Comparison of ENCODE assay signal across 17 cellular contexts in the genomic region with DNA sequence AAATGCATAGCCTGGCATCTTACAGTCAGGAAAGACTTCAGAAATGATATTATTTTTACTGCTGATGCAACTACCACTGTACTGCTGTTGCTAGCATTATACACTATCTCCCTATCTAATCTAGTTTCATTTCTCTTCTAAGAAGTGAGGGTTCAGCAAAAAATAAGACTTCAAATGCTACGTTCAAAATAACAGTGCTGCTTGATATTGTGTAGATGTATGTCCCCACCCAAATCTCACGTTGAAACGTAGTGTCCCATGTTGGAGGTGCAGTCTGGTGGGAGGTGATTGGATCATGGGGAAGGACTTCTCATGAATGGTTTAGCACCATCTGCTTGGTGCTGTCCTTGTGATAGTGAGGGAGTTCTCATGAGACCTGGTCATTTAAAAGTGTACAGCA.
DNase-seq lines count a peak whose midpoint lies in the region; ATAC-seq lines count a peak whose summit lies in the region.
"Had no signal": no experiment of that assay in that cellular context is flagged by ENCODE, and none has a peak within 500 bp of the region (broad histone marks: within the 10 kb centered on the region; RNA-seq: fewer than 3 reads in every experiment).

No MANE protein-coding gene starts in this region.

- no peaks in the 10 kb centered on the region for H3K36me3 ChIP-seq in SJCRH30
- H3K36me3 ChIP-seq: BE2C, MG63 had no signal

- H3K4me3 ChIP-seq in SJCRH30, result no peak overlapping the region
- H3K4me3 ChIP-seq: MG63 had no signal

- no peaks in the 10 kb centered on the region for H3K36me3 Mint-ChIP-seq in activated CD8-positive, alpha-beta memory T cell treated with anti-CD3 and anti-CD28 coated beads, Interleukin-2, amount 10 ng/mL, durations not matched to agents 7 days and 5 days
- no peaks in the 10 kb centered on the region for H3K36me3 Mint-ChIP-seq in dendritic cell treated with granulocyte-macrophage colony-stimulating factor and Interleukin-4, amounts not matched to agents 40 ng/mL and 50 ng/mL, for 4 days (ENCODE audit: low read depth)

- peaks cover 6% of the 10 kb centered on the region for H3K4me1 Mint-ChIP-seq in activated CD8-positive, alpha-beta memory T cell treated with anti-CD3 and anti-CD28 coated beads, Interleukin-2, amount 10 ng/mL, durations not matched to agents 7 days and 5 days
- peaks cover 5% of the 10 kb centered on the region for H3K4me1 Mint-ChIP-seq in dendritic cell treated with granulocyte-macrophage colony-stimulating factor and Interleukin-4, amounts not matched to agents 40 ng/mL and 50 ng/mL, for 4 days (ENCODE audit: low read depth)

- H3K27me3 Mint-ChIP-seq in activated CD8-positive, alpha-beta memory T cell treated with anti-CD3 and anti-CD28 coated beads, Interleukin-2, amount 10 ng/mL, durations not matched to agents 7 days and 5 days, result peaks cover 3% of the 10 kb centered on the region
- no peaks in the 10 kb centered on the region for H3K27me3 Mint-ChIP-seq in dendritic cell treated with granulocyte-macrophage colony-stimulating factor and Interleukin-4, amounts not matched to agents 40 ng/mL and 50 ng/mL, for 4 days

- CTCF ChIA-PET in activated CD8-positive, alpha-beta memory T cell treated with anti-CD3 and anti-CD28 coated beads, Interleukin-2, amount 10 ng/mL, durations not matched to agents 7 days and 5 days (lab: Charles Lee), result interaction anchor here (0.8 kb wide), 1 partner anchor 22 kb away, joined by 3 read pairs; no protein-coding TSS in a partner anchor

- no peak overlapping the region for H3K27ac Mint-ChIP-seq in activated CD8-positive, alpha-beta memory T cell treated with anti-CD3 and anti-CD28 coated beads, Interleukin-2, amount 10 ng/mL, durations not matched to agents 7 days and 5 days
- peak overlapping the region; percentile 22 for H3K27ac Mint-ChIP-seq in dendritic cell treated with granulocyte-macrophage colony-stimulating factor and Interleukin-4, amounts not matched to agents 40 ng/mL and 50 ng/mL, for 4 days

- no peak for DNase-seq in activated CD8-positive, alpha-beta memory T cell treated with anti-CD3 and anti-CD28 coated beads, Interleukin-2, amount 10 ng/mL, durations not matched to agents 7 days and 5 days
- DNase-seq in activated CD8-positive, alpha-beta memory T cell treated with anti-CD3 and anti-CD28 coated beads, Interleukin-2, amount 50 U/mL, for 48 hours, result no peak
- peak; percentile 38 for DNase-seq in OCI-M1 (lab: John Stamatoyannopoulos, UW)
- no peak for DNase-seq in sciatic nerve (ENCODE audit: low spot score)
- no peak for DNase-seq in activated CD4-positive, CD25-positive, alpha-beta regulatory T cell treated with anti-CD3 and anti-CD28 coated beads, Interleukin-2, amount 50 U/mL, for 72 hours
- no peak for DNase-seq in HUDEP-2 (lab: John Stamatoyannopoulos, UW; ENCODE audit: unreplicated experiment in 76 of 76)
- DNase-seq in SJCRH30, result no peak
- DNase-seq: BE2C, EL, H7, MG63, NCI-H1105 treated with DMSO at 0.1 percent for 48 hours, NCI-H2029 treated with DMSO at 0.1 percent for 48 hours, NCI-H226, NCI-H510A treated with DMSO at 0.1 percent for 48 hours, NCI-H774 had no signal

- no peaks in the 10 kb centered on the region for H3K9me3 Mint-ChIP-seq in activated CD8-positive, alpha-beta memory T cell treated with anti-CD3 and anti-CD28 coated beads, Interleukin-2, amount 10 ng/mL, durations not matched to agents 7 days and 5 days (ENCODE audit: low read depth)
- H3K9me3 Mint-ChIP-seq in dendritic cell treated with granulocyte-macrophage colony-stimulating factor and Interleukin-4, amounts not matched to agents 40 ng/mL and 50 ng/mL, for 4 days, result no peaks in the 10 kb centered on the region

- no peaks in the 10 kb centered on the region for H3K4me1 ChIP-seq in SJCRH30

- ATAC-seq in activated CD8-positive, alpha-beta memory T cell treated with anti-CD3 and anti-CD28 coated beads, Interleukin-2, amount 10 ng/mL, durations not matched to agents 7 days and 5 days, result peak; percentile 23
- ATAC-seq in sciatic nerve, result peak; percentile 20

- intact Hi-C loops in dendritic cell treated with granulocyte-macrophage colony-stimulating factor and Interleukin-4, amounts not matched to agents 40 ng/mL and 50 ng/mL, for 4 days (cut with micrococcal nuclease), result no loop called here
- intact Hi-C loops in sciatic nerve (cut with DNase I), result no loop called here

- no peak overlapping the region for H3K27ac ChIP-seq in SJCRH30

- no peaks in the 10 kb centered on the region for H3K9me3 ChIP-seq in SJCRH30 (replicated peaks)
- H3K9me3 ChIP-seq: BE2C, MG63 had no signal

- no peaks in the 10 kb centered on the region for H3K27me3 ChIP-seq in SJCRH30
- H3K27me3 ChIP-seq: BE2C, MG63 had no signal

- no peak overlapping the region for H3K4me3 Mint-ChIP-seq in activated CD8-positive, alpha-beta memory T cell treated with anti-CD3 and anti-CD28 coated beads, Interleukin-2, amount 10 ng/mL, durations not matched to agents 7 days and 5 days
- H3K4me3 Mint-ChIP-seq in dendritic cell treated with granulocyte-macrophage colony-stimulating factor and Interleukin-4, amounts not matched to agents 40 ng/mL and 50 ng/mL, for 4 days, result no peak overlapping the region
